1 cellular context compared by ENCODE assay signal in the genomic region with DNA sequence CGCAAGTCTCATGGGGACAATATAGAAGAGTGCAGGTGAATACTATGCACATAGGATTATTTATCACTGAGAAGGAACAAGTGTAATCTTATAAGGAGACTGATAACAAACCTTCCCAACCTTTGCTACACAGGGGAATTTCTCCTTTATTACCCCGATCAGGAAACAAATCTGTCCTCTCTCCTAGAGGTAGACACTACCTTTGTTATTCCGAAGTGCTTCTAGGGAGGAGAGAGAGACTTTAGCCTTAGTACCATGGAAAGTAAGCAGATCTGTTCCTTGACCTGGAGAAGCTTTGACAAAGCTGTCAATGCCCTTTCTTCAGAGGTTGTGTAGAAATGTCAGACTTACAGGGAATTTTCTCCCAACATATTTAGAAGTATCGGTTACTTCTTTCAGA.
TF ChIP-seq lines count a peak whose summit lies in the region.

No MANE protein-coding gene starts in this region.

TF ChIP-seq in H1, 55 proteins besides CTCF, POLR2A, EP300 and RAD21 (continued from another document):
- TF ChIP-seq, protein P1, sequence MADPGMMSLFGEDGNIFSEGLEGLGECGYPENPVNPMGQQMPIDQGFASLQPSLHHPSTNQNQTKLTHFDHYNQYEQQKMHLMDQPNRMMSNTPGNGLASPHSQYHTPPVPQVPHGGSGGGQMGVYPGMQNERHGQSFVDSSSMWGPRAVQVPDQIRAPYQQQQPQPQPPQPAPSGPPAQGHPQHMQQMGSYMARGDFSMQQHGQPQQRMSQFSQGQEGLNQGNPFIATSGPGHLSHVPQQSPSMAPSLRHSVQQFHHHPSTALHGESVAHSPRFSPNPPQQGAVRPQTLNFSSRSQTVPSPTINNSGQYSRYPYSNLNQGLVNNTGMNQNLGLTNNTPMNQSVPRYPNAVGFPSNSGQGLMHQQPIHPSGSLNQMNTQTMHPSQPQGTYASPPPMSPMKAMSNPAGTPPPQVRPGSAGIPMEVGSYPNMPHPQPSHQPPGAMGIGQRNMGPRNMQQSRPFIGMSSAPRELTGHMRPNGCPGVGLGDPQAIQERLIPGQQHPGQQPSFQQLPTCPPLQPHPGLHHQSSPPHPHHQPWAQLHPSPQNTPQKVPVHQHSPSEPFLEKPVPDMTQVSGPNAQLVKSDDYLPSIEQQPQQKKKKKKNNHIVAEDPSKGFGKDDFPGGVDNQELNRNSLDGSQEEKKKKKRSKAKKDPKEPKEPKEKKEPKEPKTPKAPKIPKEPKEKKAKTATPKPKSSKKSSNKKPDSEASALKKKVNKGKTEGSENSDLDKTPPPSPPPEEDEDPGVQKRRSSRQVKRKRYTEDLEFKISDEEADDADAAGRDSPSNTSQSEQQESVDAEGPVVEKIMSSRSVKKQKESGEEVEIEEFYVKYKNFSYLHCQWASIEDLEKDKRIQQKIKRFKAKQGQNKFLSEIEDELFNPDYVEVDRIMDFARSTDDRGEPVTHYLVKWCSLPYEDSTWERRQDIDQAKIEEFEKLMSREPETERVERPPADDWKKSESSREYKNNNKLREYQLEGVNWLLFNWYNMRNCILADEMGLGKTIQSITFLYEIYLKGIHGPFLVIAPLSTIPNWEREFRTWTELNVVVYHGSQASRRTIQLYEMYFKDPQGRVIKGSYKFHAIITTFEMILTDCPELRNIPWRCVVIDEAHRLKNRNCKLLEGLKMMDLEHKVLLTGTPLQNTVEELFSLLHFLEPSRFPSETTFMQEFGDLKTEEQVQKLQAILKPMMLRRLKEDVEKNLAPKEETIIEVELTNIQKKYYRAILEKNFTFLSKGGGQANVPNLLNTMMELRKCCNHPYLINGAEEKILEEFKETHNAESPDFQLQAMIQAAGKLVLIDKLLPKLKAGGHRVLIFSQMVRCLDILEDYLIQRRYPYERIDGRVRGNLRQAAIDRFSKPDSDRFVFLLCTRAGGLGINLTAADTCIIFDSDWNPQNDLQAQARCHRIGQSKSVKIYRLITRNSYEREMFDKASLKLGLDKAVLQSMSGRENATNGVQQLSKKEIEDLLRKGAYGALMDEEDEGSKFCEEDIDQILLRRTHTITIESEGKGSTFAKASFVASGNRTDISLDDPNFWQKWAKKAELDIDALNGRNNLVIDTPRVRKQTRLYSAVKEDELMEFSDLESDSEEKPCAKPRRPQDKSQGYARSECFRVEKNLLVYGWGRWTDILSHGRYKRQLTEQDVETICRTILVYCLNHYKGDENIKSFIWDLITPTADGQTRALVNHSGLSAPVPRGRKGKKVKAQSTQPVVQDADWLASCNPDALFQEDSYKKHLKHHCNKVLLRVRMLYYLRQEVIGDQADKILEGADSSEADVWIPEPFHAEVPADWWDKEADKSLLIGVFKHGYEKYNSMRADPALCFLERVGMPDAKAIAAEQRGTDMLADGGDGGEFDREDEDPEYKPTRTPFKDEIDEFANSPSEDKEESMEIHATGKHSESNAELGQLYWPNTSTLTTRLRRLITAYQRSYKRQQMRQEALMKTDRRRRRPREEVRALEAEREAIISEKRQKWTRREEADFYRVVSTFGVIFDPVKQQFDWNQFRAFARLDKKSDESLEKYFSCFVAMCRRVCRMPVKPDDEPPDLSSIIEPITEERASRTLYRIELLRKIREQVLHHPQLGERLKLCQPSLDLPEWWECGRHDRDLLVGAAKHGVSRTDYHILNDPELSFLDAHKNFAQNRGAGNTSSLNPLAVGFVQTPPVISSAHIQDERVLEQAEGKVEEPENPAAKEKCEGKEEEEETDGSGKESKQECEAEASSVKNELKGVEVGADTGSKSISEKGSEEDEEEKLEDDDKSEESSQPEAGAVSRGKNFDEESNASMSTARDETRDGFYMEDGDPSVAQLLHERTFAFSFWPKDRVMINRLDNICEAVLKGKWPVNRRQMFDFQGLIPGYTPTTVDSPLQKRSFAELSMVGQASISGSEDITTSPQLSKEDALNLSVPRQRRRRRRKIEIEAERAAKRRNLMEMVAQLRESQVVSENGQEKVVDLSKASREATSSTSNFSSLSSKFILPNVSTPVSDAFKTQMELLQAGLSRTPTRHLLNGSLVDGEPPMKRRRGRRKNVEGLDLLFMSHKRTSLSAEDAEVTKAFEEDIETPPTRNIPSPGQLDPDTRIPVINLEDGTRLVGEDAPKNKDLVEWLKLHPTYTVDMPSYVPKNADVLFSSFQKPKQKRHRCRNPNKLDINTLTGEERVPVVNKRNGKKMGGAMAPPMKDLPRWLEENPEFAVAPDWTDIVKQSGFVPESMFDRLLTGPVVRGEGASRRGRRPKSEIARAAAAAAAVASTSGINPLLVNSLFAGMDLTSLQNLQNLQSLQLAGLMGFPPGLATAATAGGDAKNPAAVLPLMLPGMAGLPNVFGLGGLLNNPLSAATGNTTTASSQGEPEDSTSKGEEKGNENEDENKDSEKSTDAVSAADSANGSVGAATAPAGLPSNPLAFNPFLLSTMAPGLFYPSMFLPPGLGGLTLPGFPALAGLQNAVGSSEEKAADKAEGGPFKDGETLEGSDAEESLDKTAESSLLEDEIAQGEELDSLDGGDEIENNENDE (IDR thresholded peaks at IDR 0.05; ENCODE audit: insufficient replicate concordance, low read length) = no peak
- TF ChIP-seq SP4 (IDR thresholded peaks at IDR 0.05; ENCODE audit: low read length) = no peak
- no peak for TF ChIP-seq KDM1A (IDR thresholded peaks at IDR 0.05; ENCODE audit: borderline replicate concordance, low read length)
- no peak for TF ChIP-seq RXRA (IDR thresholded peaks at IDR 0.05; ENCODE audit: insufficient read depth, low read depth, low read length)
